ENCODE assay signal across 3 cellular contexts in the genomic region with DNA sequence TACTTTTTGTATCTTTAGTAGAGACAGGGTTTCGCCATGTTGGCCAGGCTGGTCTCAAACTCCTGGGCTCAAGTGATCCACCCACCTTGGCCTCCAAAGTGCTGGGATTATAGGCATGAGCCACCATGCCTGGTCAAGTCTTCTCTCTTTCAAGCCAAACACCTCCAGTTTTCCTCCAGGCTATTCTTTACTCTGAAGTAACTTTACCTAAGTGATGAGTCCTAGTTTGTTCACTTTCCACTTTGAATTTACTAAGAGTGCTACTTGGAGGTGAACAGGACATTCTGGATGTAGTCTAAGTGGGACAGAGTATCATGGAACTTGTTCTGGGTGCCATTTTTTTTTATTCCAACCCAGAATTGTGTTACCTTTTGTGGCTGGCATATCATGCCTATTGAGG. TPM values are rescaled to one million over a fixed set of nuclear protein-coding genes. Genes with fewer than 3 reads are reported as not detected.
"Had no signal": no experiment of that assay in that cellular context is flagged by ENCODE, and none has a peak within 500 bp of the region (broad histone marks: within the 10 kb centered on the region; RNA-seq: fewer than 3 reads in every experiment).

No MANE protein-coding gene starts in this region.

RNA-seq across cellular contexts. Expression of a gene that starts 47.3 kb away (rescaled TPM):
- total RNA-seq: dermis microvascular lymphatic vessel endothelial cell; endothelial cell of umbilical vein; naive thymus-derived CD4-positive, alpha-beta T cell had no signal
- polyA plus RNA-seq: endothelial cell of umbilical vein; naive thymus-derived CD4-positive, alpha-beta T cell had no signal
